8 cellular contexts compared by ENCODE assay signal in the genomic region with DNA sequence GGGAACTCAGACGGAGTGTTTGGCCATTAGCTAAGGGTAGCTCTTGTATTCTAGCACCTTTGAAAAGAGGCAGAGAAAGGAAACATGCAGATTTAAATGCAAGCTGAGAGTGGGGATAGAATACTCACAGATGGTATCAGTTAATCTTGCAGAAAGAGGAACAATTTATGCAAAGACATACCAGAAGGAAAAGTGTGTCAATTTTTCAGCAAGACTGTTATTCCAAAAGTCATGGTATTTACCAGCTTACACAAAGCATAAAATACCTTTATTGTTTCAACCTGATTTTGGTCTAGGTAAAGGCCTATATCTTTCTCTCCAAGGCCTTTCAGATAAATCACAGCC. TPM values are rescaled to one million over a fixed set of nuclear protein-coding genes. Genes with fewer than 3 reads are reported as not detected.
DNase-seq lines count a peak whose midpoint lies in the region; ATAC-seq and TF ChIP-seq lines count a peak whose summit lies in the region.

No MANE protein-coding gene starts in this region.

- H3K4me3 ChIP-seq in liver (ENCODE audit: low read depth in 1 of 3, low read length in 3 of 3): peak overlapping the region in 2 of 3 donors; percentile 66 to 75
- H3K4me3 ChIP-seq in thyroid gland (replicated peaks in 1 of 3): peak overlapping the region; percentile 28 to 59 (median 49)

- TF ChIP-seq POLR2A in thyroid gland (IDR thresholded peaks at IDR 0.05): no peak

- H3K9me3 ChIP-seq in liver (ENCODE audit: control insufficient read depth in 4 of 4, low read length in 3 of 4) (no peaks in the 10 kb centered on the region), thyroid gland (no peaks in the 10 kb centered on the region)

- peaks cover 12% of the 10 kb centered on the region for H3K4me1 Mint-ChIP-seq in activated T-cell treated with anti-CD3 and anti-CD28 coated beads, Interleukin-2, amount 50 U/mL, for 24 hours (ENCODE audit: low read depth)
- peaks cover 10% of the 10 kb centered on the region for H3K4me1 Mint-ChIP-seq in activated naive CD8-positive, alpha-beta T cell treated with anti-CD3 and anti-CD28 coated beads, Interleukin-2, amount 10 ng/mL, durations not matched to agents 7 days and 5 days

- H3K36me3 Mint-ChIP-seq in activated T-cell treated with anti-CD3 and anti-CD28 coated beads, Interleukin-2, amount 50 U/mL, for 24 hours (ENCODE audit: low read depth): no peaks in the 10 kb centered on the region
- no peaks in the 10 kb centered on the region for H3K36me3 Mint-ChIP-seq in activated naive CD8-positive, alpha-beta T cell treated with anti-CD3 and anti-CD28 coated beads, Interleukin-2, amount 10 ng/mL, durations not matched to agents 7 days and 5 days

- H3K27ac ChIP-seq in liver (ENCODE audit: low read depth in 1 of 2, low read length in 2 of 2) (peak overlapping the region; percentile 95), thyroid gland (peak overlapping the region in 1 of 3 donors; percentile 51)

- H3K9ac ChIP-seq in liver (ENCODE audit: low read depth in 1 of 2, low read length in 2 of 2): no peak overlapping the region

- no peaks in the 10 kb centered on the region for H3K36me3 ChIP-seq in liver (ENCODE audit: control insufficient read depth in 4 of 4, insufficient read depth in 3 of 4, low read depth in 1 of 4, low read length in 3 of 4)
- H3K36me3 ChIP-seq in thyroid gland: no peaks in the 10 kb centered on the region

- no peak for DNase-seq in activated T-cell treated with anti-CD3 and anti-CD28 coated beads, Interleukin-2, amount 50 U/mL, for 24 hours
- no peak for DNase-seq in activated T-cell treated with anti-CD3 and anti-CD28 coated beads, Interleukin-2, amount 50 U/mL, for 48 hours
- DNase-seq in activated naive CD8-positive, alpha-beta T cell treated with anti-CD3 and anti-CD28 coated beads, Interleukin-2, amount 10 ng/mL, durations not matched to agents 7 days and 5 days: no peak
- no peak for DNase-seq in thyroid gland
- DNase-seq in NCI-H1930 (lab: John Stamatoyannopoulos, UW): no peak
- DNase-seq in activated CD4-positive, CD25-positive, alpha-beta regulatory T cell (lab: John Stamatoyannopoulos, UW): no peak

- TF ChIP-seq CTCF in liver (IDR thresholded peaks at IDR 0.05; ENCODE audit: low read depth, low read length, missing input control) (no peak), thyroid gland (IDR thresholded peaks at IDR 0.05) (no peak)

- POLR2A ChIA-PET in activated naive CD8-positive, alpha-beta T cell treated with anti-CD3 and anti-CD28 coated beads, Interleukin-2, amount 10 ng/mL, durations not matched to agents 7 days and 5 days (lab: Charles Lee): interaction anchor here (1.1 kb wide), 1 partner anchor 72 kb away, joined by 8 read pairs; no protein-coding TSS in a partner anchor

- H3K27me3 ChIP-seq in liver (ENCODE audit: control insufficient read depth in 4 of 4, insufficient read depth in 4 of 4, low read length in 3 of 4) (no peaks in the 10 kb centered on the region), thyroid gland (no peaks in the 10 kb centered on the region)

- no peak overlapping the region for H3K27ac Mint-ChIP-seq in activated T-cell treated with anti-CD3 and anti-CD28 coated beads, Interleukin-2, amount 50 U/mL, for 24 hours
- H3K27ac Mint-ChIP-seq in activated naive CD8-positive, alpha-beta T cell treated with anti-CD3 and anti-CD28 coated beads, Interleukin-2, amount 10 ng/mL, durations not matched to agents 7 days and 5 days: peak overlapping the region; percentile 75

- peaks cover 12% of the 10 kb centered on the region for H3K27me3 Mint-ChIP-seq in activated T-cell treated with anti-CD3 and anti-CD28 coated beads, Interleukin-2, amount 50 U/mL, for 24 hours
- peaks cover 20% of the 10 kb centered on the region for H3K27me3 Mint-ChIP-seq in activated naive CD8-positive, alpha-beta T cell treated with anti-CD3 and anti-CD28 coated beads, Interleukin-2, amount 10 ng/mL, durations not matched to agents 7 days and 5 days

- H3K4me1 ChIP-seq in liver (ENCODE audit: control insufficient read depth in 4 of 4, insufficient read depth in 4 of 4, low read length in 3 of 4): peaks cover 1 to 24% (median 7%) of the 10 kb centered on the region in 4 donors
- H3K4me1 ChIP-seq in thyroid gland: no peaks in the 10 kb centered on the region

- WGBS in liver: 0% methylated on average over 1 of the region's 1 CpG
- 0 to 3% methylated on average over 1 of the region's 1 CpG for WGBS in thyroid gland, 2 donors

- intact Hi-C loops in thyroid gland (cut with DNase I): no loop called here

- no peak for TF ChIP-seq RAD21 in liver (IDR thresholded peaks at IDR 0.05)

- peak overlapping the region; percentile 79 for H3K4me3 Mint-ChIP-seq in activated T-cell treated with anti-CD3 and anti-CD28 coated beads, Interleukin-2, amount 50 U/mL, for 24 hours
- H3K4me3 Mint-ChIP-seq in activated naive CD8-positive, alpha-beta T cell treated with anti-CD3 and anti-CD28 coated beads, Interleukin-2, amount 10 ng/mL, durations not matched to agents 7 days and 5 days: peak overlapping the region; percentile 88

- no peak for ATAC-seq in activated naive CD8-positive, alpha-beta T cell treated with anti-CD3 and anti-CD28 coated beads, Interleukin-2, amount 10 ng/mL, durations not matched to agents 7 days and 5 days (ENCODE audit: low read depth)
- no peak for ATAC-seq in HG02678 (IDR thresholded peaks at IDR 0.05; ENCODE audit: unreplicated experiment)

- H3K9me3 Mint-ChIP-seq in activated T-cell treated with anti-CD3 and anti-CD28 coated beads, Interleukin-2, amount 50 U/mL, for 24 hours: no peaks in the 10 kb centered on the region
- no peaks in the 10 kb centered on the region for H3K9me3 Mint-ChIP-seq in activated naive CD8-positive, alpha-beta T cell treated with anti-CD3 and anti-CD28 coated beads, Interleukin-2, amount 10 ng/mL, durations not matched to agents 7 days and 5 days

TF ChIP-seq in liver, 16 proteins besides CTCF, POLR2A, EP300 and RAD21:
- TF ChIP-seq JUND (IDR thresholded peaks at IDR 0.05): peak in 1 of 2 donors; percentile 42
- TF ChIP-seq REST (IDR thresholded peaks at IDR 0.05): no peak
- no peak for TF ChIP-seq HNF4G (IDR thresholded peaks at IDR 0.05)
- no peak for TF ChIP-seq HNF4A (conservative IDR thresholded peaks at IDR 0.05)

RNA-seq across cellular contexts. Expression of gene SLC2A12, which starts 0.3 kb away (rescaled TPM):
- total RNA-seq in activated naive CD8-positive, alpha-beta T cell treated with anti-CD3 and anti-CD28 coated beads, Interleukin-2, amount 10 ng/mL, durations not matched to agents 7 days and 5 days: under 1 TPM; 0.17 to 0.19 TPM
- total RNA-seq in liver: 1 to 10 TPM; 2.2 TPM
- under 1 TPM; 0.36 to 0.42 TPM for polyA plus RNA-seq in liver
- total RNA-seq in thyroid gland: under 1 TPM; 0.56 to 0.94 (median 0.65) TPM
